1 cellular context compared by ENCODE assay signal in genomic region chr19:49927526-49928264, GRCh38.
TF ChIP-seq lines count a peak whose summit lies in the region.

No MANE protein-coding gene starts in this region.

TF ChIP-seq in WTC11, 78 proteins besides CTCF, POLR2A, EP300 and RAD21 (continued from another document):
- TF ChIP-seq ZNF281 (CRISPR knock-in tag; IDR thresholded peaks at IDR 0.05) (no peak), MAX (CRISPR knock-in tag; IDR thresholded peaks at IDR 0.05) (no peak), TEAD1 (CRISPR knock-in tag; IDR thresholded peaks at IDR 0.05) (no peak), HMGA2 (CRISPR knock-in tag; IDR thresholded peaks at IDR 0.05) (no peak), E2F4 (CRISPR knock-in tag; IDR thresholded peaks at IDR 0.05; ENCODE audit: borderline replicate concordance, low read depth) (no peak)
